ENCODE assay signal across 3 cellular contexts in genomic region chr20:5727018-5727515, GRCh38.
TF ChIP-seq lines count a peak whose summit lies in the region.

No MANE protein-coding gene starts in this region.

TF ChIP-seq in SK-N-SH treated with all-trans-retinoic acid at 6 μM for 48 hours, 23 proteins besides CTCF, POLR2A, EP300 and RAD21:
- no peak for TF ChIP-seq TSHZ2 (CRISPR knock-in tag; IDR thresholded peaks at IDR 0.05)
- peak; percentile 90 for TF ChIP-seq ZNF565 (CRISPR knock-in tag; conservative IDR thresholded peaks at IDR 0.05; ENCODE audit: low read depth)

TF ChIP-seq in SK-N-SH, 30 proteins besides CTCF, POLR2A, EP300 and RAD21 (continued from another document):
- no peak for TF ChIP-seq POLR2AphosphoS5 (IDR thresholded peaks at IDR 0.05; ENCODE audit: low read depth, low read length)
- TF ChIP-seq REST (IDR thresholded peaks at IDR 0.05; ENCODE audit: low read depth, low read length): no peak
- TF ChIP-seq RFX5 (IDR thresholded peaks at IDR 0.05; ENCODE audit: low read length): no peak
- no peak for TF ChIP-seq USF1 (IDR thresholded peaks at IDR 0.05; ENCODE audit: borderline replicate concordance, low read depth)
- no peak for TF ChIP-seq RXRA (IDR thresholded peaks at IDR 0.05; ENCODE audit: borderline replicate concordance, low read depth)
- TF ChIP-seq CHD2 (IDR thresholded peaks at IDR 0.05; ENCODE audit: low read length, partially characterized antibody): no peak
- no peak for TF ChIP-seq EZH2phosphoT487 (IDR thresholded peaks at IDR 0.05; ENCODE audit: borderline replicate concordance, low read depth)

TF ChIP-seq in K562, 482 proteins besides CTCF, POLR2A, EP300 and RAD21 (continued from another document):
- no peak for TF ChIP-seq DLX4 (CRISPR knock-in tag; IDR thresholded peaks at IDR 0.05)
- no peak for TF ChIP-seq MAFF (IDR thresholded peaks at IDR 0.05; ENCODE audit: low read length)
- TF ChIP-seq ZKSCAN8 (CRISPR knock-in tag; IDR thresholded peaks at IDR 0.05): no peak
- TF ChIP-seq TFE3 (CRISPR knock-in tag; IDR thresholded peaks at IDR 0.05): peak; percentile 81
- TF ChIP-seq TOE1 (IDR thresholded peaks at IDR 0.05; ENCODE audit: borderline replicate concordance): peak; percentile 82
- no peak for TF ChIP-seq TOE1 (CRISPR knock-in tag; IDR thresholded peaks at IDR 0.05; ENCODE audit: borderline replicate concordance, low read depth)
- TF ChIP-seq ID3 (CRISPR knock-in tag; IDR thresholded peaks at IDR 0.05): no peak
- no peak for TF ChIP-seq ID3 (tag; IDR thresholded peaks at IDR 0.05)
- TF ChIP-seq RAD51 (IDR thresholded peaks at IDR 0.05; ENCODE audit: borderline replicate concordance, low read depth): peak; percentile 81
- TF ChIP-seq ZHX1 (conservative IDR thresholded peaks at IDR 0.05; ENCODE audit: low read length): no peak
- peak; percentile 23; the same call in 1 of the 2 replicates for TF ChIP-seq USF2 (CRISPR knock-in tag; IDR thresholded peaks at IDR 0.05)
- TF ChIP-seq NR2C2 (CRISPR knock-in tag; IDR thresholded peaks at IDR 0.05): no peak
- no peak for TF ChIP-seq NR2C2 (tag; IDR thresholded peaks at IDR 0.05)
- no peak for TF ChIP-seq BRF2 (IDR thresholded peaks at IDR 0.05; ENCODE audit: borderline replicate concordance, insufficient read depth, insufficient read length)
- TF ChIP-seq CGGBP1 (CRISPR knock-in tag; IDR thresholded peaks at IDR 0.05): no peak
- TF ChIP-seq YY1 (IDR thresholded peaks at IDR 0.05; ENCODE audit: borderline replicate concordance in 1 of 3, control insufficient read depth in 1 of 3, extremely low read depth in 1 of 3, insufficient read depth in 3 of 3, insufficient read length in 1 of 3, insufficient replicate concordance in 2 of 3, low read depth in 1 of 3, low read length in 2 of 3): peak in 2 of 3 experiments; percentile 36 to 83
